ENCODE assay signal across 9 cellular contexts in the genomic region with DNA sequence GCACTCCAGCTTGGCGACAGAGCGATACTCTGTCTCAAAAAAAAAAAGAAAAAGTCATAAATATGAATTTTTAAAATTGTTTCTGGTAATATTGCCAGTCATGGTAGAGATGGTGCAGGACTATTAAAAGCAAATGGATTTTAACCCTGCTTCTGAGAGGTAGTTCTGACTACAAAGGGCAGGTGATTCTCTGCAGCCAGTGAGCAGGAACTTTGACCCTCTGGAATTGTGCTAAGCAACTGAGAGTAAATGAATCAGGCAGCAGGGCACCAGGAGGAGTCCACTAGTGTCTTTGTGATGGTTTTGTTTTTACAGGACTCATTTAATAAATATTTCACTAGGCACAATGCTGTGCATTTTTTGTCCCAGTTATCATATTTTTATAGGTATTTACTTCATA.
"Had no signal": no experiment of that assay in that cellular context is flagged by ENCODE, and none has a peak within 500 bp of the region (broad histone marks: within the 10 kb centered on the region; RNA-seq: fewer than 3 reads in every experiment).

No MANE protein-coding gene starts in this region.

- H3K27ac ChIP-seq: GM23248, KMS-11 had no signal

- H3K9ac ChIP-seq: GM23248, KMS-11 had no signal

- H3K4me2 ChIP-seq: KMS-11 had no signal

- H3K4me3 ChIP-seq: GM23248, HAP-1 had no signal

- H3K4me1 ChIP-seq: HAP-1 had no signal

- H3K36me3 ChIP-seq: HAP-1 had no signal

- FAIRE-seq: HTR-8/SVneo had no signal

- DNase-seq: GM23248, GOT3, H7, HFFc6, KBM-7 had no signal

- ATAC-seq: HCT116 had no signal

- H3K9me3 ChIP-seq: HAP-1 had no signal
